ENCODE assay signal across 20 cellular contexts in the genomic region with DNA sequence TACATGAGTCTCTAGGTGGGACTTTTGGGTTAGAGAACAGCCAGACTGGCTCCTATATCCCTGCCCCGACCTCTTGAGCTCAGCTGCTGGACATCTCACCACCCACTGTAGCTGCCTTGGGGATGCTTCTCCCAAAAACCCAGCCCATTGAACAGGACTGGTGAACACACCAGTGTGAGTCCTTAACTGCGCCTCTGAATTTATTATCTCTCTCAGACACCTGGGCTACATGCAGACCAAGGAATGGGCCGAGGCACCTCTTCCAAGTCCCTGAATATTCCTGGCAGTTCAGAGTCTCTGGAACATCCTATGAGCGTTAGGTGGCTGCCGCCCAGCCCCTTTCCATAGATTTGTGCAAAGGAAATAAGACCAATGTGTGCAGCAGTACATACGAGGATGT.
DNase-seq lines count a peak whose midpoint lies in the region; ATAC-seq and TF ChIP-seq lines count a peak whose summit lies in the region.
"Had no signal": no experiment of that assay in that cellular context is flagged by ENCODE, and none has a peak within 500 bp of the region (broad histone marks: within the 10 kb centered on the region; RNA-seq: fewer than 3 reads in every experiment).

No MANE protein-coding gene starts in this region.

- no peak for ATAC-seq in T-helper 17 cell
- ATAC-seq in HG03571 (IDR thresholded peaks at IDR 0.05; ENCODE audit: unreplicated experiment) = no peak
- ATAC-seq in upper lobe of left lung (ENCODE audit: low FRiP score in 2 of 2) = no peak
- ATAC-seq: CD8-positive, alpha-beta T cell; mucosa of descending colon had no signal

- H3K27me3 Mint-ChIP-seq in T-helper 17 cell = no peaks in the 10 kb centered on the region
- H3K27me3 Mint-ChIP-seq in endodermal cell (ENCODE audit: insufficient read depth) = no peaks in the 10 kb centered on the region
- H3K27me3 Mint-ChIP-seq in neural crest cell (ENCODE audit: low read depth) = no peaks in the 10 kb centered on the region

- TF ChIP-seq POLR2A in upper lobe of left lung (IDR thresholded peaks at IDR 0.05) = no peak

- peak overlapping the region; percentile 43 for H3K27ac Mint-ChIP-seq in T-helper 17 cell
- no peak overlapping the region for H3K27ac Mint-ChIP-seq in endodermal cell
- H3K27ac Mint-ChIP-seq in neural crest cell (ENCODE audit: unreplicated experiment) = peak overlapping the region; percentile 58
- H3K27ac Mint-ChIP-seq: CD8-positive, alpha-beta T cell had no signal

- no peaks in the 10 kb centered on the region for H3K9me3 ChIP-seq in BLaER1
- H3K9me3 ChIP-seq in T-helper 17 cell (ENCODE audit: control insufficient read depth, low read length, poor library complexity, severe bottlenecking) = no peaks in the 10 kb centered on the region
- H3K9me3 ChIP-seq in endodermal cell (ENCODE audit: control insufficient read depth, low read length) = no peaks in the 10 kb centered on the region
- no peaks in the 10 kb centered on the region for H3K9me3 ChIP-seq in upper lobe of left lung
- H3K9me3 ChIP-seq: mucosa of descending colon, right atrium auricular region had no signal

- peaks cover 38% of the 10 kb centered on the region for H3K4me1 Mint-ChIP-seq in T-helper 17 cell
- peaks cover 2% of the 10 kb centered on the region for H3K4me1 Mint-ChIP-seq in endodermal cell
- peaks cover 29% of the 10 kb centered on the region for H3K4me1 Mint-ChIP-seq in neural crest cell

- H3K9me3 Mint-ChIP-seq in endodermal cell = no peaks in the 10 kb centered on the region
- no peaks in the 10 kb centered on the region for H3K9me3 Mint-ChIP-seq in neural crest cell
- H3K9me3 Mint-ChIP-seq: CD8-positive, alpha-beta T cell had no signal

- DNase-seq in T-helper 17 cell (no peak), endodermal cell (no peak), neural crest cell (ENCODE audit: low read depth, low spot score) (no peak), NCI-H2196 (lab: John Stamatoyannopoulos, UW; ENCODE audit: unreplicated experiment) (no peak), upper lobe of left lung (no peak), hepatic stellate cell (ENCODE audit: low spot score) (no peak)
- DNase-seq: ACHN; activated CD8-positive, alpha-beta memory T cell treated with anti-CD3 and anti-CD28 coated beads, Interleukin-2, amount 50 U/mL, for 48 hours; CD8-positive, alpha-beta T cell; KG1; left ventricle myocardium superior; mucosa of descending colon; NCI-H187; NCI-H2227 treated with DMSO at 0.1 percent for 48 hours; OCI-M1; SHP77; stimulated activated CD4-positive, alpha-beta T cell treated with anti-CD3 and anti-CD28 coated beads, Interleukin-12 subunit alpha, Interleukin-12 subunit beta, amount 100 ng/mL, for 4 hours had no signal

- no peak overlapping the region for H3K9ac ChIP-seq in BLaER1
- H3K9ac ChIP-seq in endodermal cell (ENCODE audit: extremely low read depth, low read length, poor library complexity, severe bottlenecking) = no peak overlapping the region

- no peaks in the 10 kb centered on the region for H3K36me3 Mint-ChIP-seq in T-helper 17 cell (ENCODE audit: low read depth)
- H3K36me3 Mint-ChIP-seq in endodermal cell (ENCODE audit: low read depth) = no peaks in the 10 kb centered on the region
- H3K36me3 Mint-ChIP-seq in neural crest cell (ENCODE audit: low read depth) = no peaks in the 10 kb centered on the region

- H3K4me3 ChIP-seq in BLaER1 (no peak overlapping the region), endodermal cell (ENCODE audit: low read length) (no peak overlapping the region), upper lobe of left lung (no peak overlapping the region)
- H3K4me3 ChIP-seq: mucosa of descending colon, right atrium auricular region had no signal

- no peak for TF ChIP-seq EP300 in upper lobe of left lung (IDR thresholded peaks at IDR 0.05)

- H4K20me1 ChIP-seq in BLaER1 = peaks cover 100% of the 10 kb centered on the region

- H3K27me3 ChIP-seq in BLaER1 = no peaks in the 10 kb centered on the region
- H3K27me3 ChIP-seq in endodermal cell (ENCODE audit: control insufficient read depth, insufficient read depth, low read length, poor library complexity, severe bottlenecking) = no peaks in the 10 kb centered on the region
- H3K27me3 ChIP-seq in upper lobe of left lung = no peaks in the 10 kb centered on the region
- H3K27me3 ChIP-seq: right atrium auricular region had no signal

- 93 to 96% methylated on average over 5 to 6 of the region's 6 CpGs for WGBS in endodermal cell (ENCODE audit: insufficient coverage in 1 of 2, insufficient read length in 1 of 2), 2 experiments
- 80 to 88% methylated on average over 6 of the region's 6 CpGs for WGBS in upper lobe of left lung, 2 donors

- H3K4me2 ChIP-seq in BLaER1 = peak overlapping the region; percentile 100

- H3K4me1 ChIP-seq in BLaER1 (peaks cover 100% of the 10 kb centered on the region), endodermal cell (ENCODE audit: control insufficient read depth, insufficient read depth, low read length) (peaks cover 4% of the 10 kb centered on the region), upper lobe of left lung (peaks cover 26 to 43% (median 35%) of the 10 kb centered on the region in 4 donors)

- H3K4me3 Mint-ChIP-seq in T-helper 17 cell (no peak overlapping the region), endodermal cell (no peak overlapping the region), neural crest cell (no peak overlapping the region)
- H3K4me3 Mint-ChIP-seq: CD8-positive, alpha-beta T cell had no signal

- TF ChIP-seq CTCF in endodermal cell (conservative IDR thresholded peaks at IDR 0.05) (no peak), neural crest cell (conservative IDR thresholded peaks at IDR 0.05) (no peak), upper lobe of left lung (IDR thresholded peaks at IDR 0.05) (no peak)

- H3K36me3 ChIP-seq in BLaER1 (peaks cover 52% of the 10 kb centered on the region), endodermal cell (ENCODE audit: control insufficient read depth, insufficient read depth, low read length) (peaks cover 3% of the 10 kb centered on the region), upper lobe of left lung (peaks cover 3 to 18% (median 9%) of the 10 kb centered on the region in 4 donors)

- H3K27ac ChIP-seq in BLaER1 (no peak overlapping the region), endodermal cell (ENCODE audit: low read depth, low read length) (peak overlapping the region; percentile 12), upper lobe of left lung (no peak overlapping the region)
